ENCODE assay signal across 12 cellular contexts in genomic region chr15:75891895-75892294, GRCh38. TPM values are rescaled to one million over a fixed set of nuclear protein-coding genes. Genes with fewer than 3 reads are reported as not detected.
A peak's percentile ranks its signal among the peaks of the same experiment; 100 is the strongest.
DNase-seq lines count a peak whose midpoint lies in the region; ATAC-seq and TF ChIP-seq lines count a peak whose summit lies in the region.
"Had no signal": no experiment of that assay in that cellular context is flagged by ENCODE, and none has a peak within 500 bp of the region (broad histone marks: within the 10 kb centered on the region; RNA-seq: fewer than 3 reads in every experiment).

No MANE protein-coding gene starts in this region.

- TF ChIP-seq CTCF in WTC11 (IDR thresholded peaks at IDR 0.05): no peak

- DNase-seq in T-helper 1 cell (no peak), RPMI7951 (ENCODE audit: low read depth) (peak; percentile 88), renal cortical epithelial cell (ENCODE audit: low read depth) (peak; percentile 87), hypothalamus (lab: John Stamatoyannopoulos, UW) (no peak), WTC11 (ENCODE audit: low spot score) (no peak), NCI-H524 (lab: John Stamatoyannopoulos, UW) (no peak)
- DNase-seq: 8988T, NCI-H510A, sigmoid colon had no signal

- H3K4me3 Mint-ChIP-seq in T-helper 1 cell treated with Interleukin-12 subunit alpha and Interleukin-12 subunit beta and Interleukin-4 antibody, amounts not matched to agents 30 μg/mL and 1 μg/mL, for 36 hours: no peak overlapping the region
- no peak overlapping the region for H3K4me3 Mint-ChIP-seq in WTC11

- no peaks in the 10 kb centered on the region for H3K9me3 ChIP-seq in duodenal mucosa (ENCODE audit: control insufficient read depth in 1 of 2, low read length in 2 of 2)
- H3K9me3 ChIP-seq: sigmoid colon, vagina had no signal

- no peaks in the 10 kb centered on the region for H3K27me3 Mint-ChIP-seq in T-helper 1 cell treated with Interleukin-12 subunit alpha and Interleukin-12 subunit beta and Interleukin-4 antibody, amounts not matched to agents 30 μg/mL and 1 μg/mL, for 36 hours (ENCODE audit: low read depth)
- H3K27me3 Mint-ChIP-seq in WTC11 (ENCODE audit: low read depth): no peaks in the 10 kb centered on the region

- no peak overlapping the region for H3K4me3 ChIP-seq in duodenal mucosa (ENCODE audit: low read depth in 1 of 2, low read length in 2 of 2)
- H3K4me3 ChIP-seq: sigmoid colon, vagina had no signal

- H3K36me3 ChIP-seq in duodenal mucosa (ENCODE audit: control insufficient read depth in 1 of 2, insufficient read depth in 2 of 2, low read length in 2 of 2): no peaks in the 10 kb centered on the region
- H3K36me3 ChIP-seq: vagina had no signal

- H3K27ac Mint-ChIP-seq in T-helper 1 cell treated with Interleukin-12 subunit alpha and Interleukin-12 subunit beta and Interleukin-4 antibody, amounts not matched to agents 30 μg/mL and 1 μg/mL, for 36 hours: peak overlapping the region; percentile 53
- no peak overlapping the region for H3K27ac Mint-ChIP-seq in WTC11

- H3K9me3 Mint-ChIP-seq in T-helper 1 cell treated with Interleukin-12 subunit alpha and Interleukin-12 subunit beta and Interleukin-4 antibody, amounts not matched to agents 30 μg/mL and 1 μg/mL, for 36 hours: no peaks in the 10 kb centered on the region
- H3K9me3 Mint-ChIP-seq in WTC11: no peaks in the 10 kb centered on the region

- H3K27ac ChIP-seq in duodenal mucosa (ENCODE audit: low read depth, low read length): peak overlapping the region; percentile 36
- H3K27ac ChIP-seq: vagina had no signal

- ATAC-seq in WTC11: no peak

- peaks cover 19% of the 10 kb centered on the region for H3K4me1 Mint-ChIP-seq in T-helper 1 cell treated with Interleukin-12 subunit alpha and Interleukin-12 subunit beta and Interleukin-4 antibody, amounts not matched to agents 30 μg/mL and 1 μg/mL, for 36 hours (ENCODE audit: low read depth)
- 0 out of 2 replicates have a peak, but pooled peaks cover 2% of the 10 kb centered on the region for H3K4me1 Mint-ChIP-seq in WTC11

- no peak overlapping the region for H3K9ac ChIP-seq in duodenal mucosa (ENCODE audit: low read depth in 1 of 2, low read length in 2 of 2)

- H3K36me3 Mint-ChIP-seq in T-helper 1 cell treated with Interleukin-12 subunit alpha and Interleukin-12 subunit beta and Interleukin-4 antibody, amounts not matched to agents 30 μg/mL and 1 μg/mL, for 36 hours (ENCODE audit: low read depth): peaks cover 30% of the 10 kb centered on the region
- peaks cover 24% of the 10 kb centered on the region for H3K36me3 Mint-ChIP-seq in WTC11

- POLR2A ChIA-PET in WTC11 (lab: Charles Lee): no interaction called here

- no peaks in the 10 kb centered on the region for H3K4me1 ChIP-seq in duodenal mucosa (ENCODE audit: control insufficient read depth in 1 of 2, insufficient read depth in 2 of 2, low read length in 2 of 2)

- no peaks in the 10 kb centered on the region for H3K27me3 ChIP-seq in duodenal mucosa (ENCODE audit: control insufficient read depth in 1 of 2, insufficient read depth in 2 of 2, low read length in 2 of 2)
- H3K27me3 ChIP-seq: sigmoid colon, vagina had no signal

- CTCF ChIA-PET in WTC11 (lab: Charles Lee): interaction anchor here (1.0 kb wide), 1 partner anchor 82 kb away, joined by 3 read pairs; no protein-coding TSS in a partner anchor

TF ChIP-seq in WTC11, 78 proteins besides CTCF, POLR2A, EP300 and RAD21:
- TF ChIP-seq ATF6 (CRISPR knock-in tag; IDR thresholded peaks at IDR 0.05): no peak
- no peak for TF ChIP-seq HMGA2 (CRISPR knock-in tag; IDR thresholded peaks at IDR 0.05)
- TF ChIP-seq SOX15 (CRISPR knock-in tag; IDR thresholded peaks at IDR 0.05): no peak
- no peak for TF ChIP-seq NFE2L1 (CRISPR knock-in tag; IDR thresholded peaks at IDR 0.05)
- no peak for TF ChIP-seq ZNF425 (CRISPR knock-in tag; conservative IDR thresholded peaks at IDR 0.05)
- TF ChIP-seq ZBTB21 (CRISPR knock-in tag; IDR thresholded peaks at IDR 0.05; ENCODE audit: borderline replicate concordance): no peak
- TF ChIP-seq PRRX2 (CRISPR knock-in tag; IDR thresholded peaks at IDR 0.05): no peak
- no peak for TF ChIP-seq STAT6 (CRISPR knock-in tag; conservative IDR thresholded peaks at IDR 0.05; ENCODE audit: low read depth)
- TF ChIP-seq TCF7 (CRISPR knock-in tag; IDR thresholded peaks at IDR 0.05; ENCODE audit: low read depth): no peak

RNA-seq across cellular contexts. Expression of gene FBXO22, which starts 11.8 kb away (rescaled TPM):
- total RNA-seq in RPMI7951 (2014; rRNA removed; shearing (Covaris generic)): 50.5 and 58.1 TPM in 2 replicates
- total RNA-seq in renal cortical epithelial cell (58.6 and 62.5 TPM in 2 replicates), WTC11 (2021) (90.3 to 95.7 TPM (median 90.9 TPM) in 3 replicates)

RNA-seq across cellular contexts. Expression of gene UBE2Q2, which starts 48.6 kb away (rescaled TPM):
- total RNA-seq in RPMI7951 (2014; rRNA removed; shearing (Covaris generic)): 74.8 and 86.9 TPM in 2 replicates
- 84.3 and 87.0 TPM in 2 replicates for total RNA-seq in renal cortical epithelial cell
- 26.1 to 28.2 TPM (median 27.0 TPM) in 3 replicates for total RNA-seq in WTC11 (2021)

Comparison
In these comparisons a context has a peak if more than half of its experiments do, and no peak if none do; other contexts are left out.
1. DNase-seq: peak in RPMI7951 (single experiment) and renal cortical epithelial cell (single experiment); none in T-helper 1 cell (0 of 5), hypothalamus (0 of 51), WTC11 (single experiment) and NCI-H524 (0 of 2).